ENCODE assay signal across 12 cellular contexts in the genomic region with DNA sequence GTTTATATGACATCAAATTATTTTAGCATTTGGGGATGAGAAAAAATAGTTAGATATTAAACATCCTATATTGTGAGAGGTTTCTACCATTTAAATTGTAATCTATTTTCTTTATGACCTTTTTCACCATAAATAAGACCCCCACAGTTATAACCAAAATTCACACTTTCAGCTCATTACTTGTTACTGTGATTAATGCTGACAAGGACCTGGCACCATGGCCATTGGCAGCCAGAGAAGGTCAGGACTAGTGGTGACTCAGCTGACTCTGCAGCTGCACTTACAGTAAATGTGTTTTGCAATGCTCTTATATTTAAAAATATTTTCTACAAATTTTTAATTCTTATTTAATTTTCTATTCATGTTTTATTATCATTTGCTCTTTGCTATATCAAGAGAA.
A peak's percentile ranks its signal among the peaks of the same experiment; 100 is the strongest.
DNase-seq lines count a peak whose midpoint lies in the region; ATAC-seq and TF ChIP-seq lines count a peak whose summit lies in the region.
"Had no signal": no experiment of that assay in that cellular context is flagged by ENCODE, and none has a peak within 500 bp of the region (broad histone marks: within the 10 kb centered on the region; RNA-seq: fewer than 3 reads in every experiment).

No MANE protein-coding gene starts in this region.

- ATAC-seq in Panc1 (no peak), omental fat pad (ENCODE audit: low FRiP score) (peak; percentile 80), HG02840 (IDR thresholded peaks at IDR 0.05; ENCODE audit: low FRiP score, unreplicated experiment) (no peak)
- ATAC-seq: activated T-cell treated with anti-CD3 and anti-CD28 coated beads, Interleukin-2, amount 50 U/mL, for 4 hours had no signal

- H3K27ac ChIP-seq in ACC112 (ENCODE audit: low read depth, low read length) (peak overlapping the region; percentile 84), Panc1 (ENCODE audit: low read length) (peak overlapping the region; percentile 59)
- H3K27ac ChIP-seq: lower lobe of right lung had no signal

- peak overlapping the region; percentile 50 for H3K4me3 ChIP-seq in ACC112 (ENCODE audit: low read depth, low read length)
- no peak overlapping the region for H3K4me3 ChIP-seq in Panc1 (ENCODE audit: low read depth in 2 of 2, low read length in 2 of 2)
- H3K4me3 ChIP-seq: lower lobe of right lung had no signal

- H3K36me3 ChIP-seq in ACC112 (ENCODE audit: insufficient read depth, low read length) (no peaks in the 10 kb centered on the region), Panc1 (ENCODE audit: control insufficient read depth, insufficient read depth, low read length) (no peaks in the 10 kb centered on the region)
- H3K36me3 ChIP-seq: lower lobe of right lung had no signal

- CTCF ChIA-PET in Panc1 (lab: Charles Lee) = no interaction called here

- BruUV-seq in Panc1 (replicated peaks; lab: Mats Ljungman, UMichigan) = no TSS peak

- TF ChIP-seq CTCF in Panc1 (IDR thresholded peaks at IDR 0.05) = no peak
- TF ChIP-seq CTCF in omental fat pad (IDR thresholded peaks at IDR 0.05) = no peak

- H3K4me1 ChIP-seq in ACC112 (ENCODE audit: control insufficient read depth, insufficient read depth, low read length, unreplicated experiment) (peaks cover 12% of the 10 kb centered on the region), Panc1 (ENCODE audit: control insufficient read depth, insufficient read depth, low read length) (no peaks in the 10 kb centered on the region; the same call in 1 of the 2 replicates)
- H3K4me1 ChIP-seq: lower lobe of right lung had no signal

- no peaks in the 10 kb centered on the region for H3K79me2 ChIP-seq in ACC112 (ENCODE audit: control insufficient read depth, insufficient read depth, low read length, unreplicated experiment)

- POLR2A ChIA-PET in Panc1 (lab: Charles Lee) = no interaction called here

- in situ Hi-C loops in Panc1 (cut with HindIII; ENCODE audit: low pct_unique_long_range_greater_than_20kb, low sequenced_read_pairs) = no loop called here

- intact Hi-C loops in Panc1 (cut with micrococcal nuclease; ENCODE audit: unreplicated experiment) = no loop called here

- no peak overlapping the region for H2AFZ ChIP-seq in ACC112 (ENCODE audit: low read length, unreplicated experiment)

- DNase-seq in Panc1 (ENCODE audit: low read depth, low spot score) (no peak), fibroblast of gingiva (ENCODE audit: low read depth) (peak; percentile 88), omental fat pad (ENCODE audit: low spot score) (peak; percentile 65), HUDEP-2 (lab: John Stamatoyannopoulos, UW; ENCODE audit: unreplicated experiment in 76 of 76) (no peak), NCI-H2081 treated with DMSO at 0.1 percent for 48 hours (lab: John Stamatoyannopoulos, UW) (no peak), NCI-H187 (lab: John Stamatoyannopoulos, UW) (no peak)
- DNase-seq: activated T-cell treated with anti-CD3 and anti-CD28 coated beads, Interleukin-2, amount 50 U/mL, for 4 hours; endodermal cell; lower lobe of right lung; NCI-H2029 had no signal

- H3K9me3 ChIP-seq in Panc1 (ENCODE audit: control insufficient read depth, insufficient read depth, low read depth, low read length) = no peaks in the 10 kb centered on the region
- H3K9me3 ChIP-seq: lower lobe of right lung had no signal

- H3K27me3 ChIP-seq in ACC112 (ENCODE audit: insufficient read depth, low read length) (no peaks in the 10 kb centered on the region), Panc1 (ENCODE audit: control insufficient read depth, insufficient read depth, low read length) (no peaks in the 10 kb centered on the region)

Comparison
In these comparisons a context has a peak if more than half of its experiments do, and no peak if none do; other contexts are left out.
1. DNase-seq: peak in fibroblast of gingiva (single experiment) and omental fat pad (single experiment); none in Panc1 (single experiment), HUDEP-2 (0 of 76), NCI-H2081 treated with DMSO at 0.1 percent for 48 hours (single experiment) and NCI-H187 (0 of 2).